Comparison of ENCODE assay signal across 11 cellular contexts in genomic region chr20:53222932-53223331, GRCh38.
"Had no signal": no experiment of that assay in that cellular context is flagged by ENCODE, and none has a peak within 500 bp of the region (broad histone marks: within the 10 kb centered on the region; RNA-seq: fewer than 3 reads in every experiment).

No MANE protein-coding gene starts in this region.

- H2AFZ ChIP-seq: GM23248, GM23338 had no signal

- H3K9me3 ChIP-seq: HAP-1 had no signal

- H3K4me2 ChIP-seq: GM23338 had no signal

- H3K4me3 ChIP-seq: GM23248, GM23338, HAP-1 had no signal

- H3K9ac ChIP-seq: GM23248 had no signal

- DNase-seq: GM23248, GOT3, H7, H9, HCEC 1CT, HFFc6 had no signal

- FAIRE-seq: H1, H54 had no signal

- H3K36me3 ChIP-seq: HAP-1 had no signal

- ATAC-seq: GM23338, HCT116 had no signal

- H3K4me1 ChIP-seq: HAP-1 had no signal
